In genomic region chr2:213150315-213150951, GRCh38 we compare ENCODE assay signal across 8 cellular contexts.
DNase-seq lines count a peak whose midpoint lies in the region; ATAC-seq and TF ChIP-seq lines count a peak whose summit lies in the region.

No MANE protein-coding gene starts in this region.

- H3K4me1 ChIP-seq in adipocyte (ENCODE audit: control insufficient read depth, insufficient read depth, low read length) (peaks cover 24% of the 10 kb centered on the region), iPS-18a (ENCODE audit: control insufficient read depth, low read depth, low read length) (peaks cover 17% of the 10 kb centered on the region)

- TF ChIP-seq CTCF in HFF-Myc (IDR thresholded peaks at IDR 0.05; ENCODE audit: low read depth, low read length, missing control alignments): no peak

- no peak overlapping the region for H3K27ac ChIP-seq in iPS-18a (ENCODE audit: low read length)

- in situ Hi-C loops in ACHN (cut with HindIII; ENCODE audit: low pct_ligation_motif_present, low pct_unique_long_range_greater_than_20kb, low sequenced_read_pairs): no loop called here

- H3K27me3 ChIP-seq in adipocyte (replicated peaks; ENCODE audit: control insufficient read depth, insufficient read depth, low read length) (no peaks in the 10 kb centered on the region), iPS-18a (ENCODE audit: control insufficient read depth, insufficient read depth, low read length) (peaks cover 10% of the 10 kb centered on the region)

- H3K36me3 ChIP-seq in adipocyte (ENCODE audit: control insufficient read depth, insufficient read depth, low read length, severe bottlenecking): no peaks in the 10 kb centered on the region
- H3K36me3 ChIP-seq in iPS-18a (ENCODE audit: control insufficient read depth, low read depth, low read length): no peaks in the 10 kb centered on the region

- H3K4me3 ChIP-seq in HFF-Myc (replicated peaks; ENCODE audit: low read depth, low read length): peak overlapping the region; percentile 56
- peak overlapping the region; percentile 99 for H3K4me3 ChIP-seq in adipocyte (ENCODE audit: low read length)
- H3K4me3 ChIP-seq in iPS-18a (ENCODE audit: low read length): peak overlapping the region; percentile 95
- H3K4me3 ChIP-seq in skeletal muscle cell (ENCODE audit: low read depth, low read length): peak overlapping the region; percentile 80

- H3K9me3 ChIP-seq in adipocyte (ENCODE audit: control insufficient read depth, low read length) (no peaks in the 10 kb centered on the region), iPS-18a (ENCODE audit: control insufficient read depth, low read depth, low read length) (no peaks in the 10 kb centered on the region)

- ATAC-seq in HG02571 (IDR thresholded peaks at IDR 0.05; ENCODE audit: unreplicated experiment) (no peak), GM19035 (IDR thresholded peaks at IDR 0.05; ENCODE audit: unreplicated experiment) (no peak)

- DNase-seq in ACHN (peak; percentile 10), HFF-Myc (ENCODE audit: extremely low read depth, low read depth) (no peak), adipocyte (ENCODE audit: low read depth) (peak; percentile 56), skeletal muscle cell (ENCODE audit: low read depth) (no peak), GOT3 (lab: John Stamatoyannopoulos, UW) (no peak)

- peak overlapping the region; percentile 97 for H3K9ac ChIP-seq in adipocyte (ENCODE audit: low read length)
- peak overlapping the region; percentile 14 for H3K9ac ChIP-seq in iPS-18a (ENCODE audit: low read length)

Comparison
In these comparisons a context has a peak if more than half of its experiments do, and no peak if none do; other contexts are left out.
1. DNase-seq: peak in ACHN (single experiment) and adipocyte (single experiment); none in HFF-Myc (single experiment), skeletal muscle cell (single experiment) and GOT3 (single experiment).
2. Peak in every context shown above with its lines, with median percentiles within 50 percentile points of each other: H3K4me3 ChIP-seq.